ENCODE assay signal across 8 cellular contexts in the genomic region with DNA sequence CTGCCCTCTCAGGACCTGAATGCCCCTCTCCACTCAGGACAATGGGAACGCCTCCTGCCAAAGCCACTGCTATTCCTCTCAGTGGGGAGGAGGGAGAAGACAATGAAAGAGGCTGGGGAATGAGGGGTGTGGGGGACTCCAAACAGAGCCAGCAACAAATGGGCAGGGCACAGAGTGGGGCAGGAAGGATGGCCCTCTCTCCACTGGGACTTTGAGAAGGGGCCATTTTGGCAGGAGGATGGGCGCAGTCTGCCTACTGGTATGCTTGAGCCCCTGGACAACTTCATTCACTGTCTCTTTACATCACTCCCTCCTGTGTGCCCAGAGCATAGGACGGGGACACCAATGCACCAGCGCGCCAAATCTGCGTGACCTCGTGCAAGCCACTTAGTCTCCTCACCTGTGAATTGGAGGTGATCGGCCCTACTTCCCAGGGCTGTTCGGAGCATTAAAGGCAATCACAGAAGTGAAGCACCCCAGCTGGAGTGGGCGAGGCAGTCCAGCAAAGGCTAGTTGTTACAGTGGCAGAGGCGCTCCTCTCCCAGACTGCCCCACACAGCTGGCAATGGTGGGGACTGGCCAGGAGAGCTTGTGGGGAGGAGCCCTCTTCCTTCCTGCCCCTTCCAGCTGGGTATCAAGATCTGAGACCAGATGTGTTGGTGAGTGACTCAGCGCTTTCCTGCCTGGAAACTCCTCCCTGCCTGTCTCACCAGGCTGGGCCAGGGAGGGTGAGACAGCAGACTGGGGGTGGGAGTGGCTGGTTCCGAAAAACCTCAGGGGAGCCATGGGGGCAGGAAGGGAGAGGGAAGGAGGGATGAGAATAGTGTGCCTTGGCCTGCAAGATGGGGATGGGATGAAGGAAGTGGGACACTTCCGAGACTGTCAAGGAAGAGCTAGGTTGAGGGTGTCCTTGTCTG. TPM values are rescaled to one million over a fixed set of nuclear protein-coding genes. Genes with fewer than 3 reads are reported as not detected.
A peak's percentile ranks its signal among the peaks of the same experiment; 100 is the strongest.
DNase-seq lines count a peak whose midpoint lies in the region; ATAC-seq, FAIRE-seq and TF ChIP-seq lines count a peak whose summit lies in the region.

No MANE protein-coding gene starts in this region.

- H3K9me3 Mint-ChIP-seq in brain = no peaks in the 10 kb centered on the region

- FAIRE-seq in kidney (lab: Jason Lieb, UNC) = no peak

- intact Hi-C loops in kidney (cut with DNase I) = no loop called here

- H3K9ac ChIP-seq in kidney (ENCODE audit: low read length in 2 of 2) = no peak overlapping the region

- H3K4me3 ChIP-seq in lung (no peak overlapping the region), kidney (ENCODE audit: low read length in 2 of 2) (no peak overlapping the region)

- H3K27me3 Mint-ChIP-seq in brain = peaks cover 18% of the 10 kb centered on the region

- no peaks in the 10 kb centered on the region for H3K36me3 ChIP-seq in lung (ENCODE audit: control insufficient read depth in 2 of 2, insufficient read depth in 2 of 2, low read length in 2 of 2)
- H3K36me3 ChIP-seq in kidney (ENCODE audit: control insufficient read depth in 1 of 2, insufficient read depth in 2 of 2, low read length in 2 of 2) = no peaks in the 10 kb centered on the region

- 35 to 47% methylated on average over 14 of the region's 14 CpGs for WGBS in lung, 2 donors

- DNase-seq in activated CD4-positive, alpha-beta T cell treated with anti-CD3 and anti-CD28 coated beads for 4 hours = peak; percentile 20 to 30
- no peak for DNase-seq in activated CD4-positive, alpha-beta T cell treated with anti-CD3 and anti-CD28 coated beads, Interleukin-2, amount 50 U/mL, for 1 hour
- DNase-seq in OCI-M1 (lab: John Stamatoyannopoulos, UW) (peak; percentile 90), lung (ENCODE audit: low spot score) (peak; percentile 50), kidney (no peak)

- H3K27ac Mint-ChIP-seq in brain = peak overlapping the region in 3 of 5 experiments; percentile 42 to 51 (median 45)

- H3K4me1 ChIP-seq in lung (ENCODE audit: control insufficient read depth in 2 of 2, insufficient read depth in 2 of 2, low read length in 2 of 2) = peaks cover 0 to 14% of the 10 kb centered on the region in 2 donors
- H3K4me1 ChIP-seq in kidney (ENCODE audit: control insufficient read depth in 1 of 2, insufficient read depth in 1 of 2, low read depth in 1 of 2, low read length in 2 of 2) = peaks cover 0 to 7% of the 10 kb centered on the region in 2 donors

- H3K4me3 Mint-ChIP-seq in brain = no peak overlapping the region

- no peaks in the 10 kb centered on the region for H3K36me3 Mint-ChIP-seq in brain

- H3K9me3 ChIP-seq in lung (ENCODE audit: control insufficient read depth in 2 of 2, insufficient read depth in 1 of 2, low read length in 1 of 2) (no peaks in the 10 kb centered on the region), kidney (ENCODE audit: control insufficient read depth in 1 of 2, low read length in 2 of 2) (no peaks in the 10 kb centered on the region)

- ATAC-seq in lung (ENCODE audit: insufficient read depth, low FRiP score) (peak; percentile 80), HG03108 (IDR thresholded peaks at IDR 0.05; ENCODE audit: unreplicated experiment) (no peak), HG02759 (IDR thresholded peaks at IDR 0.05; ENCODE audit: unreplicated experiment) (no peak)

- H3K27ac ChIP-seq in lung (ENCODE audit: low read depth in 1 of 2, low read length in 1 of 2) (peak overlapping the region in 1 of 2 donors; percentile 15), kidney (ENCODE audit: low read depth in 2 of 2, low read length in 2 of 2) (no peak overlapping the region)

- no peak for TF ChIP-seq CTCF in brain (conservative IDR thresholded peaks at IDR 0.05)
- no peak for TF ChIP-seq CTCF in lung (IDR thresholded peaks at IDR 0.05; ENCODE audit: control extremely low read depth, extremely low read depth)
- no peak for TF ChIP-seq CTCF in kidney (IDR thresholded peaks at IDR 0.05; ENCODE audit: borderline replicate concordance, extremely low read depth, insufficient read depth)

- H3K4me1 Mint-ChIP-seq in brain = peaks cover 14% of the 10 kb centered on the region

- H3K27me3 ChIP-seq in lung (ENCODE audit: control insufficient read depth, insufficient read depth) = no peaks in the 10 kb centered on the region

RNA-seq across cellular contexts. Expression of gene SYNC, which starts 22.4 kb away (rescaled TPM):
- polyA plus RNA-seq in brain (ENCODE audit: insufficient read depth, low read depth, low replicate concordance) = 1.9 TPM
- total RNA-seq in lung = 10 to 100 TPM in 1 of 2 donors, 1 to 10 TPM in 1; 6.0 to 15.4 TPM
- polyA plus RNA-seq in lung = 1 to 10 TPM; 2.0 to 5.4 TPM
- 5.5 TPM for total RNA-seq in kidney
- 1.4 TPM for polyA plus RNA-seq in kidney (ENCODE audit: insufficient read depth, low read depth, low replicate concordance)

Comparison
In these comparisons a context has a peak if more than half of its experiments do, and no peak if none do; other contexts are left out.
1. DNase-seq: peak in activated CD4-positive, alpha-beta T cell treated with anti-CD3 and anti-CD28 coated beads for 4 hours (2 of 2), OCI-M1 (single experiment) and lung (single experiment); none in activated CD4-positive, alpha-beta T cell treated with anti-CD3 and anti-CD28 coated beads, Interleukin-2, amount 50 U/mL, for 1 hour (single experiment) and kidney (single experiment).